11 cellular contexts compared by ENCODE assay signal in the genomic region with DNA sequence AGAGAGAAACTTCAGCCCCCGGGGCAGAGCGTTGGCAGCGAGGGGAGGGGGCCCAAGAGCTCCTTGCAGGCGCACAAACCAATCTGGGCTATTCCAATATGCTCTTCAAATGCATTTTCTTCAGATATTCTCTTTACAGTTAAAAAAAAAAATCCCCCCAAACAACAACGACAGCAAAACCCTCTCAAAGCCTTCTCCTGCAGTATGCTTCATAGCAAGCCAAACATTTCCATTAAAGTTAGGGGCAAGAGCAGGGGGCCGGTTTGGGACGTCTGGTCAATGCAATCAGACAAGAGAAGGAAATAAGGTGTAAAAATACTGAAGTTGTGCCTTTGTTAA. TPM values are rescaled to one million over a fixed set of nuclear protein-coding genes. Genes with fewer than 3 reads are reported as not detected.
DNase-seq lines count a peak whose midpoint lies in the region; ATAC-seq and TF ChIP-seq lines count a peak whose summit lies in the region.
"Had no signal": no experiment of that assay in that cellular context is flagged by ENCODE, and none has a peak within 500 bp of the region (broad histone marks: within the 10 kb centered on the region; RNA-seq: fewer than 3 reads in every experiment).

No MANE protein-coding gene starts in this region.

- H3K9me3 Mint-ChIP-seq in activated naive CD8-positive, alpha-beta T cell (ENCODE audit: low read depth): no peaks in the 10 kb centered on the region
- H3K9me3 Mint-ChIP-seq in stimulated activated memory B cell treated with anti-CD40 and anti-IgM and Interleukin-4, amounts not matched to agents 10 μg/mL and 1 μg/mL and 100 μg/mL, for 72 hours: no peaks in the 10 kb centered on the region
- H3K9me3 Mint-ChIP-seq: activated T-cell treated with anti-CD3 and anti-CD28 coated beads, Interleukin-2, amount 50 U/mL, for 4 hours had no signal

- H3K4me3 Mint-ChIP-seq in activated naive CD8-positive, alpha-beta T cell: peak overlapping the region; percentile 72
- peak overlapping the region; percentile 42 for H3K4me3 Mint-ChIP-seq in stimulated activated memory B cell treated with anti-CD40 and anti-IgM and Interleukin-4, amounts not matched to agents 10 μg/mL and 1 μg/mL and 100 μg/mL, for 72 hours
- H3K4me3 Mint-ChIP-seq: activated T-cell treated with anti-CD3 and anti-CD28 coated beads, Interleukin-2, amount 50 U/mL, for 4 hours had no signal

- peaks cover 32 to 89% of the 10 kb centered on the region in 2 donors for H3K27me3 ChIP-seq in left lung

- H3K27me3 Mint-ChIP-seq in activated naive CD8-positive, alpha-beta T cell: peaks cover 38% of the 10 kb centered on the region
- H3K27me3 Mint-ChIP-seq in stimulated activated memory B cell treated with anti-CD40 and anti-IgM and Interleukin-4, amounts not matched to agents 10 μg/mL and 1 μg/mL and 100 μg/mL, for 72 hours: peaks cover 62% of the 10 kb centered on the region

- intact Hi-C loops in left lung (cut with DNase I): no loop called here

- no peak overlapping the region for H3K27ac ChIP-seq in left lung

- H3K36me3 Mint-ChIP-seq in activated naive CD8-positive, alpha-beta T cell: no peaks in the 10 kb centered on the region
- H3K36me3 Mint-ChIP-seq in stimulated activated memory B cell treated with anti-CD40 and anti-IgM and Interleukin-4, amounts not matched to agents 10 μg/mL and 1 μg/mL and 100 μg/mL, for 72 hours: no peaks in the 10 kb centered on the region

- TF ChIP-seq CTCF in left lung (IDR thresholded peaks at IDR 0.05): no peak

- no peaks in the 10 kb centered on the region for H3K36me3 ChIP-seq in left lung

- ATAC-seq in left lung: no peak
- ATAC-seq in stimulated activated memory B cell treated with anti-CD40 and anti-IgM and Interleukin-4, amounts not matched to agents 10 μg/mL and 1 μg/mL and 100 μg/mL, for 72 hours: no peak
- no peak for ATAC-seq in HG03439 (IDR thresholded peaks at IDR 0.05; ENCODE audit: unreplicated experiment)
- ATAC-seq in GM18867 (IDR thresholded peaks at IDR 0.05; ENCODE audit: unreplicated experiment): no peak

- H3K4me1 Mint-ChIP-seq in activated naive CD8-positive, alpha-beta T cell (ENCODE audit: low read depth): peaks cover 7% of the 10 kb centered on the region
- H3K4me1 Mint-ChIP-seq in stimulated activated memory B cell treated with anti-CD40 and anti-IgM and Interleukin-4, amounts not matched to agents 10 μg/mL and 1 μg/mL and 100 μg/mL, for 72 hours: no peaks in the 10 kb centered on the region

- H3K4me1 ChIP-seq in left lung: peaks cover 0 to 5% of the 10 kb centered on the region in 2 donors

- H3K4me3 ChIP-seq in left lung: peak overlapping the region; percentile 19 to 28

- DNase-seq in NCI-H2171 treated with DMSO at 0.1 percent for 48 hours (lab: John Stamatoyannopoulos, UW) (peak; percentile 29), NCI-H2171 (lab: John Stamatoyannopoulos, UW) (no peak), left lung (no peak), SW 1271 (lab: John Stamatoyannopoulos, UW) (no peak)
- DNase-seq: activated T-cell treated with anti-CD3 and anti-CD28 coated beads, Interleukin-2, amount 50 U/mL, for 4 hours; Karpas-422 had no signal

- H3K9me3 ChIP-seq in left lung: no peaks in the 10 kb centered on the region

- H3K27ac Mint-ChIP-seq in activated naive CD8-positive, alpha-beta T cell: no peak overlapping the region
- H3K27ac Mint-ChIP-seq in stimulated activated memory B cell treated with anti-CD40 and anti-IgM and Interleukin-4, amounts not matched to agents 10 μg/mL and 1 μg/mL and 100 μg/mL, for 72 hours: no peak overlapping the region

RNA-seq across cellular contexts. Expression of a gene that starts 0.2 kb away (rescaled TPM):
- under 1 TPM; 0.47 to 0.99 TPM for total RNA-seq in left lung
- total RNA-seq: pulmonary artery endothelial cell had no signal
